1 cellular context compared by ENCODE assay signal in genomic region chr15:66700802-66701421, GRCh38.
TF ChIP-seq lines count a peak whose summit lies in the region.

No MANE protein-coding gene starts in this region.

TF ChIP-seq in HEK293, 187 proteins besides CTCF, POLR2A, EP300 and RAD21 (continued from another document and continues in another):
- TF ChIP-seq ZBTB10 (tag by site-specific recombination; IDR thresholded peaks at IDR 0.05), result no peak
- TF ChIP-seq ZNF704 (tag by site-specific recombination; IDR thresholded peaks at IDR 0.05), result no peak
- TF ChIP-seq ZNF366 (tag by site-specific recombination; conservative IDR thresholded peaks at IDR 0.05), result no peak
- TF ChIP-seq ZNF2 (tag by site-specific recombination; IDR thresholded peaks at IDR 0.05), result no peak
- TF ChIP-seq ZNF654 (tag by site-specific recombination; IDR thresholded peaks at IDR 0.05; ENCODE audit: low read depth), result no peak
- TF ChIP-seq ZNF302 (tag by site-specific recombination; IDR thresholded peaks at IDR 0.05; ENCODE audit: low read depth), result no peak
- TF ChIP-seq ZNF518A (tag by site-specific recombination; conservative IDR thresholded peaks at IDR 0.05; ENCODE audit: low read depth), result no peak
- peak; percentile 95 for TF ChIP-seq ZIC2 (tag by site-specific recombination; IDR thresholded peaks at IDR 0.05)
- TF ChIP-seq ZEB2 (tag by site-specific recombination; IDR thresholded peaks at IDR 0.05), result 0 out of 2 replicates have a peak, but pooled peaks have one; percentile 71
- no peak for TF ChIP-seq ZNF133 (tag by site-specific recombination; IDR thresholded peaks at IDR 0.05)
- TF ChIP-seq KLF8 (tag by site-specific recombination; IDR thresholded peaks at IDR 0.05), result peak; percentile 92
- TF ChIP-seq, protein P1, sequence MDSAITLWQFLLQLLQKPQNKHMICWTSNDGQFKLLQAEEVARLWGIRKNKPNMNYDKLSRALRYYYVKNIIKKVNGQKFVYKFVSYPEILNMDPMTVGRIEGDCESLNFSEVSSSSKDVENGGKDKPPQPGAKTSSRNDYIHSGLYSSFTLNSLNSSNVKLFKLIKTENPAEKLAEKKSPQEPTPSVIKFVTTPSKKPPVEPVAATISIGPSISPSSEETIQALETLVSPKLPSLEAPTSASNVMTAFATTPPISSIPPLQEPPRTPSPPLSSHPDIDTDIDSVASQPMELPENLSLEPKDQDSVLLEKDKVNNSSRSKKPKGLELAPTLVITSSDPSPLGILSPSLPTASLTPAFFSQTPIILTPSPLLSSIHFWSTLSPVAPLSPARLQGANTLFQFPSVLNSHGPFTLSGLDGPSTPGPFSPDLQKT (IDR thresholded peaks at IDR 0.05; ENCODE audit: borderline replicate concordance, low read depth, low read length), result no peak
- TF ChIP-seq TRIM28 (IDR thresholded peaks at IDR 0.05; ENCODE audit: borderline replicate concordance, low read length), result no peak
- no peak for TF ChIP-seq MYNN (tag by site-specific recombination; IDR thresholded peaks at IDR 0.05; ENCODE audit: borderline replicate concordance)
- TF ChIP-seq ZNF416 (tag by site-specific recombination; IDR thresholded peaks at IDR 0.05), result no peak
- TF ChIP-seq GLI4 (tag by site-specific recombination; IDR thresholded peaks at IDR 0.05), result no peak
- TF ChIP-seq ZNF350 (tag by site-specific recombination; IDR thresholded peaks at IDR 0.05), result no peak
- no peak; the same call in 1 of the 2 replicates for TF ChIP-seq ZBTB48 (tag by site-specific recombination; IDR thresholded peaks at IDR 0.05)
- TF ChIP-seq ZNF266 (tag by site-specific recombination; IDR thresholded peaks at IDR 0.05; ENCODE audit: low read depth), result no peak
- TF ChIP-seq ZNF248 (tag by site-specific recombination; IDR thresholded peaks at IDR 0.05), result no peak
- peak; percentile 87 for TF ChIP-seq GLIS1 (tag by site-specific recombination; IDR thresholded peaks at IDR 0.05)
- no peak for TF ChIP-seq ZNF19 (tag by site-specific recombination; IDR thresholded peaks at IDR 0.05; ENCODE audit: low read depth)
- TF ChIP-seq ZBTB26 (tag by site-specific recombination; optimal IDR thresholded peaks at IDR 0.05), result peak; percentile 67
- TF ChIP-seq ZNF488 (tag by site-specific recombination; IDR thresholded peaks at IDR 0.05), result no peak
- 0 out of 2 replicates have a peak, but pooled peaks have one; percentile 45 for TF ChIP-seq RBAK (tag by site-specific recombination; IDR thresholded peaks at IDR 0.05)
- TF ChIP-seq ZNF692 (tag by site-specific recombination; IDR thresholded peaks at IDR 0.05), result no peak
- no peak for TF ChIP-seq ZNF639 (tag by site-specific recombination; IDR thresholded peaks at IDR 0.05)
- TF ChIP-seq ZNF585B (tag by site-specific recombination; IDR thresholded peaks at IDR 0.05), result no peak
- TF ChIP-seq ZSCAN23 (tag by site-specific recombination; IDR thresholded peaks at IDR 0.05), result 0 out of 2 replicates have a peak, but pooled peaks have one; percentile 17
- peak; percentile 32; the same call in 1 of the 2 replicates for TF ChIP-seq ZNF391 (tag by site-specific recombination; IDR thresholded peaks at IDR 0.05; ENCODE audit: borderline replicate concordance, low read depth)
- no peak for TF ChIP-seq ZNF37A (tag by site-specific recombination; IDR thresholded peaks at IDR 0.05)
- TF ChIP-seq, protein P2, sequence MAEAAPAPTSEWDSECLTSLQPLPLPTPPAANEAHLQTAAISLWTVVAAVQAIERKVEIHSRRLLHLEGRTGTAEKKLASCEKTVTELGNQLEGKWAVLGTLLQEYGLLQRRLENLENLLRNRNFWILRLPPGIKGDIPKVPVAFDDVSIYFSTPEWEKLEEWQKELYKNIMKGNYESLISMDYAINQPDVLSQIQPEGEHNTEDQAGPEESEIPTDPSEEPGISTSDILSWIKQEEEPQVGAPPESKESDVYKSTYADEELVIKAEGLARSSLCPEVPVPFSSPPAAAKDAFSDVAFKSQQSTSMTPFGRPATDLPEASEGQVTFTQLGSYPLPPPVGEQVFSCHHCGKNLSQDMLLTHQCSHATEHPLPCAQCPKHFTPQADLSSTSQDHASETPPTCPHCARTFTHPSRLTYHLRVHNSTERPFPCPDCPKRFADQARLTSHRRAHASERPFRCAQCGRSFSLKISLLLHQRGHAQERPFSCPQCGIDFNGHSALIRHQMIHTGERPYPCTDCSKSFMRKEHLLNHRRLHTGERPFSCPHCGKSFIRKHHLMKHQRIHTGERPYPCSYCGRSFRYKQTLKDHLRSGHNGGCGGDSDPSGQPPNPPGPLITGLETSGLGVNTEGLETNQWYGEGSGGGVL (tag by site-specific recombination; IDR thresholded peaks at IDR 0.05), result peak; percentile 62; the same call in 1 of the 2 replicates
- peak; percentile 77; the same call in 1 of the 2 replicates for TF ChIP-seq ZNF423 (tag by site-specific recombination; IDR thresholded peaks at IDR 0.05)
- TF ChIP-seq ZBTB49 (tag by site-specific recombination; IDR thresholded peaks at IDR 0.05; ENCODE audit: low read depth), result no peak
- no peak for TF ChIP-seq ZNF549 (tag by site-specific recombination; IDR thresholded peaks at IDR 0.05)
- TF ChIP-seq, protein P3, sequence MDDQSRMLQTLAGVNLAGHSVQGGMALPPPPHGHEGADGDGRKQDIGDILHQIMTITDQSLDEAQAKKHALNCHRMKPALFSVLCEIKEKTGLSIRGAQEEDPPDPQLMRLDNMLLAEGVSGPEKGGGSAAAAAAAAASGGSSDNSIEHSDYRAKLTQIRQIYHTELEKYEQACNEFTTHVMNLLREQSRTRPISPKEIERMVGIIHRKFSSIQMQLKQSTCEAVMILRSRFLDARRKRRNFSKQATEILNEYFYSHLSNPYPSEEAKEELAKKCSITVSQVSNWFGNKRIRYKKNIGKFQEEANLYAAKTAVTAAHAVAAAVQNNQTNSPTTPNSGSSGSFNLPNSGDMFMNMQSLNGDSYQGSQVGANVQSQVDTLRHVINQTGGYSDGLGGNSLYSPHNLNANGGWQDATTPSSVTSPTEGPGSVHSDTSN (CRISPR knock-in tag; IDR thresholded peaks at IDR 0.05), result peak; percentile 72; the same call in 1 of the 2 replicates
- TF ChIP-seq ZNF239 (tag by site-specific recombination; IDR thresholded peaks at IDR 0.05), result no peak
